ENCODE assay signal across 8 cellular contexts in genomic region chr9:15485836-15486678, GRCh38. TPM values are rescaled to one million over a fixed set of nuclear protein-coding genes. Genes with fewer than 3 reads are reported as not detected.
DNase-seq lines count a peak whose midpoint lies in the region; ATAC-seq and TF ChIP-seq lines count a peak whose summit lies in the region.

No MANE protein-coding gene starts in this region.

- H3K27me3 Mint-ChIP-seq in brain (no peaks in the 10 kb centered on the region), mesothelial cell of epicardium (ENCODE audit: low read depth) (no peaks in the 10 kb centered on the region)

- peaks cover 0 to 2% (median 0%) of the 10 kb centered on the region in 5 experiments for H3K9me3 Mint-ChIP-seq in brain
- no peaks in the 10 kb centered on the region for H3K9me3 Mint-ChIP-seq in mesothelial cell of epicardium

- peaks cover 84% of the 10 kb centered on the region for H3K36me3 ChIP-seq in DND-41 (ENCODE audit: insufficient read depth, low read length)
- H3K36me3 ChIP-seq in WERI-Rb-1: peaks cover 89% of the 10 kb centered on the region

- H2AFZ ChIP-seq in DND-41 (ENCODE audit: low read depth, low read length): no peak overlapping the region

- H3K4me1 ChIP-seq in DND-41 (ENCODE audit: insufficient read depth, low read length): no peaks in the 10 kb centered on the region

- no peaks in the 10 kb centered on the region for H3K9me3 ChIP-seq in DND-41 (ENCODE audit: insufficient read depth, low read length, severe bottlenecking)
- no peaks in the 10 kb centered on the region for H3K9me3 ChIP-seq in WERI-Rb-1 (ENCODE audit: severe bottlenecking)

- H3K27me3 ChIP-seq in DND-41 (ENCODE audit: insufficient read depth, low read length, poor library complexity) (no peaks in the 10 kb centered on the region), WERI-Rb-1 (ENCODE audit: insufficient read depth, low read depth, severe bottlenecking) (no peaks in the 10 kb centered on the region)

- TF ChIP-seq CTCF in DND-41 (IDR thresholded peaks at IDR 0.05; ENCODE audit: borderline replicate concordance, extremely low read depth, low read length, poor library complexity, severe bottlenecking) (peak; percentile 45), brain (conservative IDR thresholded peaks at IDR 0.05) (peak; percentile 51 to 66), mesothelial cell of epicardium (IDR thresholded peaks at IDR 0.05; ENCODE audit: unreplicated experiment) (peak; percentile 45), WERI-Rb-1 (IDR thresholded peaks at IDR 0.05; ENCODE audit: low read depth, low read length) (no peak)

- no peak overlapping the region for H3K27ac ChIP-seq in DND-41 (ENCODE audit: low read length)
- no peak overlapping the region for H3K27ac ChIP-seq in WERI-Rb-1

- peak; percentile 40; the same call in 1 of the 3 replicates for ATAC-seq in DND-41 (ENCODE audit: insufficient read depth, low read depth)

- H3K27ac Mint-ChIP-seq in brain: peak overlapping the region in 4 of 5 experiments; percentile 29 to 69 (median 50)
- H3K27ac Mint-ChIP-seq in mesothelial cell of epicardium: peak overlapping the region; percentile 17

- H3K4me3 Mint-ChIP-seq in brain (peak overlapping the region in 1 of 5 experiments; percentile 1), mesothelial cell of epicardium (no peak overlapping the region)

- no peak for DNase-seq in DND-41
- DNase-seq in M059J (ENCODE audit: low read depth): peak; percentile 32
- no peak for DNase-seq in mesothelial cell of epicardium (ENCODE audit: low spot score in 2 of 2, unreplicated experiment in 2 of 2)
- no peak for DNase-seq in WERI-Rb-1
- no peak for DNase-seq in stimulated activated naive CD4-positive, alpha-beta T cell treated with Interleukin-2 at 50 U/mL for 16 hours (lab: John Stamatoyannopoulos, UW)
- DNase-seq in G401 (ENCODE audit: low spot score): no peak
- no peak for DNase-seq in NOMO-1 (lab: John Stamatoyannopoulos, UW; ENCODE audit: unreplicated experiment in 2 of 2)

- H3K4me1 Mint-ChIP-seq in brain (peaks cover 32% of the 10 kb centered on the region), mesothelial cell of epicardium (peaks cover 15% of the 10 kb centered on the region)

- in situ Hi-C loops in G401 (cut with HindIII; ENCODE audit: low sequenced_read_pairs): no loop called here

- H3K9ac ChIP-seq in DND-41 (ENCODE audit: low read depth, low read length): no peak overlapping the region

- no peak overlapping the region for H3K4me2 ChIP-seq in DND-41 (ENCODE audit: insufficient read depth, low read length)

- H3K4me3 ChIP-seq in DND-41 (ENCODE audit: low read depth in 1 of 2, low read length in 2 of 2) (no peak overlapping the region), WERI-Rb-1 (ENCODE audit: low read depth, low read length) (no peak overlapping the region)

- peaks cover 82% of the 10 kb centered on the region for H3K36me3 Mint-ChIP-seq in brain
- H3K36me3 Mint-ChIP-seq in mesothelial cell of epicardium: peaks cover 19% of the 10 kb centered on the region

- peaks cover 38% of the 10 kb centered on the region for H3K79me2 ChIP-seq in DND-41 (ENCODE audit: insufficient read depth, low read length)

- peaks cover 14% of the 10 kb centered on the region; the same call in 1 of the 2 replicates for H4K20me1 ChIP-seq in DND-41 (ENCODE audit: insufficient read depth, low read length)

RNA-seq across cellular contexts. Expression of gene PSIP1, which starts 24.7 kb away (rescaled TPM):
- total RNA-seq in M059J (2014; rRNA removed; shearing (Covaris generic)): 114 and 126 TPM in 2 replicates
- 207 TPM for polyA plus RNA-seq in brain (ENCODE audit: insufficient read depth, low read depth, low replicate concordance)
- total RNA-seq in mesothelial cell of epicardium: 97.3 to 103 TPM (median 98.7 TPM) in 3 replicates
- total RNA-seq in G401 (2014; rRNA removed; shearing (Covaris generic)): 53.0 and 87.4 TPM in 2 replicates
